8 cellular contexts compared by ENCODE assay signal in genomic region chr15:31366169-31366734, GRCh38. TPM values are rescaled to one million over a fixed set of nuclear protein-coding genes. Genes with fewer than 3 reads are reported as not detected.
DNase-seq lines count a peak whose midpoint lies in the region; ATAC-seq and TF ChIP-seq lines count a peak whose summit lies in the region.

No MANE protein-coding gene starts in this region.

- no peaks in the 10 kb centered on the region for H3K9me3 ChIP-seq in HEK293 (ENCODE audit: control insufficient read depth, insufficient read depth, low read depth, low read length)
- no peaks in the 10 kb centered on the region for H3K9me3 ChIP-seq in right cardiac atrium (ENCODE audit: control insufficient read depth, low read length)
- H3K9me3 ChIP-seq in spleen = peaks cover 0 to 5% (median 0%) of the 10 kb centered on the region in 8 donors

- WGBS in right cardiac atrium = 42% methylated on average over 7 of the region's 7 CpGs
- 38 to 69% (median 53%) methylated on average over 4 to 7 of the region's 7 CpGs for WGBS in spleen, 5 donors

- peak overlapping the region; percentile 61 for H3K4me3 Mint-ChIP-seq in activated T-helper 2 cell treated with anti-CD3 and anti-CD28 coated beads, Interferon-gamma antibody, Interleukin-2, Interleukin-4, amounts not matched to agents 10 μg/mL and 5 μg/mL and 100 μg/mL, durations not matched to agents 14 hours and 24 hours and 36 hours (ENCODE audit: low read depth)

- H3K27me3 ChIP-seq in right cardiac atrium (ENCODE audit: control insufficient read depth, insufficient read depth) (no peaks in the 10 kb centered on the region), spleen (replicated peaks in 1 of 7) (no peaks in the 10 kb centered on the region)

- H3K36me3 ChIP-seq in HEK293 (ENCODE audit: control insufficient read depth in 2 of 2, insufficient read depth in 1 of 2, low read length in 2 of 2) = no peaks in the 10 kb centered on the region
- no peaks in the 10 kb centered on the region for H3K36me3 ChIP-seq in spleen

- H3K4me3 ChIP-seq in HEK293 (ENCODE audit: low read depth, low read length) (no peak overlapping the region), right cardiac atrium (ENCODE audit: low read length) (peak overlapping the region; percentile 30), spleen (peak overlapping the region in 4 of 8 donors; percentile 19 to 57 (median 22))

- intact Hi-C loops in activated T-helper 2 cell treated with anti-CD3 and anti-CD28 coated beads, Interferon-gamma antibody, Interleukin-2, Interleukin-4, amounts not matched to agents 10 μg/mL and 5 μg/mL and 100 μg/mL, durations not matched to agents 14 hours and 24 hours and 36 hours (cut with micrococcal nuclease) = loop anchor here (1.0 to 2.0 kb wide), 3 partner anchors 27 to 122 kb away; no protein-coding TSS in a partner anchor
- intact Hi-C loops in right cardiac atrium (cut with DNase I) = loop anchor here in 2 of 4 donors (5.0 to 10.0 kb wide), 2 partner anchors 39 to 69 kb away; partner anchors contain the start of gene KLF13 (in 1 of the 2)
- intact Hi-C loops in spleen (cut with DNase I; ENCODE audit: low total_unique reads) = loop anchor here (10.0 kb wide), 1 partner anchor 69 kb away; no protein-coding TSS in a partner anchor

- peaks cover 43% of the 10 kb centered on the region for H3K36me3 Mint-ChIP-seq in activated T-helper 2 cell treated with anti-CD3 and anti-CD28 coated beads, Interferon-gamma antibody, Interleukin-2, Interleukin-4, amounts not matched to agents 10 μg/mL and 5 μg/mL and 100 μg/mL, durations not matched to agents 14 hours and 24 hours and 36 hours (ENCODE audit: low read depth)

- DNase-seq in activated T-helper 2 cell treated with anti-CD3 and anti-CD28 coated beads, Interferon-gamma antibody, Interleukin-2, Interleukin-4, amounts not matched to agents 10 μg/mL and 5 μg/mL and 100 μg/mL, durations not matched to agents 14 hours and 24 hours and 36 hours (ENCODE audit: low spot score) = no peak
- peak in 2 of 3 donors; percentile 80 to 86 for DNase-seq in right cardiac atrium
- DNase-seq in spleen = peak; percentile 87
- no peak for DNase-seq in NCI-H526 (lab: John Stamatoyannopoulos, UW)

- peak; percentile 38 to 46 for ATAC-seq in right cardiac atrium
- no peak for ATAC-seq in HG02798 (IDR thresholded peaks at IDR 0.05; ENCODE audit: poor library complexity, unreplicated experiment)
- ATAC-seq in GM18867 (IDR thresholded peaks at IDR 0.05; ENCODE audit: unreplicated experiment) = no peak
- no peak for ATAC-seq in HG02884 (IDR thresholded peaks at IDR 0.05; ENCODE audit: unreplicated experiment)

- TF ChIP-seq POLR2A in spleen (IDR thresholded peaks at IDR 0.05) = no peak

- H3K9me3 Mint-ChIP-seq in activated T-helper 2 cell treated with anti-CD3 and anti-CD28 coated beads, Interferon-gamma antibody, Interleukin-2, Interleukin-4, amounts not matched to agents 10 μg/mL and 5 μg/mL and 100 μg/mL, durations not matched to agents 14 hours and 24 hours and 36 hours = peaks cover 8% of the 10 kb centered on the region

- H3K4me1 Mint-ChIP-seq in activated T-helper 2 cell treated with anti-CD3 and anti-CD28 coated beads, Interferon-gamma antibody, Interleukin-2, Interleukin-4, amounts not matched to agents 10 μg/mL and 5 μg/mL and 100 μg/mL, durations not matched to agents 14 hours and 24 hours and 36 hours (ENCODE audit: low read depth) = peaks cover 88% of the 10 kb centered on the region

- no peaks in the 10 kb centered on the region for H3K4me1 ChIP-seq in HEK293 (ENCODE audit: control insufficient read depth, insufficient read depth, low read length)
- peaks cover 45% of the 10 kb centered on the region for H3K4me1 ChIP-seq in right cardiac atrium (ENCODE audit: control insufficient read depth, insufficient read depth, low read length)
- H3K4me1 ChIP-seq in spleen = peaks cover 15 to 100% (median 100%) of the 10 kb centered on the region in 6 donors

- H3K27ac ChIP-seq in HEK293 (ENCODE audit: extremely low read depth, low read depth, low read length) (no peak overlapping the region), right cardiac atrium (ENCODE audit: low read length) (peak overlapping the region; percentile 98), spleen (peak overlapping the region in 7 of 8 donors; percentile 62 to 100 (median 96))

- CTCF ChIA-PET in HEK293 (lab: Yijun Ruan, JAX) = interaction anchor here (0.6 to 0.7 kb wide), 4 partner anchors 9 to 101 kb away, joined by 3 read pairs; no protein-coding TSS in a partner anchor

- no peaks in the 10 kb centered on the region for H3K27me3 Mint-ChIP-seq in activated T-helper 2 cell treated with anti-CD3 and anti-CD28 coated beads, Interferon-gamma antibody, Interleukin-2, Interleukin-4, amounts not matched to agents 10 μg/mL and 5 μg/mL and 100 μg/mL, durations not matched to agents 14 hours and 24 hours and 36 hours (ENCODE audit: low read depth)

- POLR2A ChIA-PET in HEK293 (lab: Yijun Ruan, JAX) = no interaction called here

- TF ChIP-seq CTCF in HEK293 (tag by site-specific recombination; IDR thresholded peaks at IDR 0.05) (no peak), spleen (IDR thresholded peaks at IDR 0.05 in 8 of 11, conservative IDR thresholded peaks at IDR 0.05 in 3 of 11) (no peak)

- H3K27ac Mint-ChIP-seq in activated T-helper 2 cell treated with anti-CD3 and anti-CD28 coated beads, Interferon-gamma antibody, Interleukin-2, Interleukin-4, amounts not matched to agents 10 μg/mL and 5 μg/mL and 100 μg/mL, durations not matched to agents 14 hours and 24 hours and 36 hours = peak overlapping the region; percentile 100

TF ChIP-seq in HEK293, 187 proteins besides CTCF, POLR2A, EP300 and RAD21:
- TF ChIP-seq, protein P1, sequence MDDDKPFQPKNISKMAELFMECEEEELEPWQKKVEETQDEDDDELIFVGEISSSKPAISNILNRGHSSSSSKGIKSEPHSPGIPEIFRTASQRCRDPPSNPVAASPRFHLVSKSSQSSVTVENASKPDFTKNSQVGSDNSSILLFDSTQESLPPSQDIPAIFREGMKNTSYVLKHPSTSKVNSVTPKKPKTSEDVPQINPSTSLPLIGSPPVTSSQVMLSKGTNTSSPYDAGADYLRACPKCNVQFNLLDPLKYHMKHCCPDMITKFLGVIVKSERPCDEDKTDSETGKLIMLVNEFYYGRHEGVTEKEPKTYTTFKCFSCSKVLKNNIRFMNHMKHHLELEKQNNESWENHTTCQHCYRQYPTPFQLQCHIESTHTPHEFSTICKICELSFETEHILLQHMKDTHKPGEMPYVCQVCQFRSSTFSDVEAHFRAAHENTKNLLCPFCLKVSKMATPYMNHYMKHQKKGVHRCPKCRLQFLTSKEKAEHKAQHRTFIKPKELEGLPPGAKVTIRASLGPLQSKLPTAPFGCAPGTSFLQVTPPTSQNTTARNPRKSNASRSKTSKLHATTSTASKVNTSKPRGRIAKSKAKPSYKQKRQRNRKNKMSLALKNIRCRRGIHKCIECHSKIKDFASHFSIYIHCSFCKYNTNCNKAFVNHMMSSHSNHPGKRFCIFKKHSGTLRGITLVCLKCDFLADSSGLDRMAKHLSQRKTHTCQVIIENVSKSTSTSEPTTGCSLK (tag by site-specific recombination; IDR thresholded peaks at IDR 0.05) = no peak
- TF ChIP-seq GLI4 (tag by site-specific recombination; IDR thresholded peaks at IDR 0.05) (no peak), ZNF292 (tag by site-specific recombination; IDR thresholded peaks at IDR 0.05; ENCODE audit: borderline replicate concordance, low read depth) (no peak), EGR2 (tag by site-specific recombination; IDR thresholded peaks at IDR 0.05; ENCODE audit: low read depth) (no peak), ZNF433 (tag by site-specific recombination; IDR thresholded peaks at IDR 0.05; ENCODE audit: low read depth) (no peak), ZIC2 (tag by site-specific recombination; IDR thresholded peaks at IDR 0.05) (peak; percentile 92), GLIS1 (tag by site-specific recombination; IDR thresholded peaks at IDR 0.05) (peak; percentile 46)

RNA-seq across cellular contexts. Expression of gene KLF13, which starts 39.6 kb away (rescaled TPM):
- total RNA-seq in activated T-helper 2 cell treated with anti-CD3 and anti-CD28 coated beads, Interferon-gamma antibody, Interleukin-2, Interleukin-4, amounts not matched to agents 10 μg/mL and 5 μg/mL and 100 μg/mL, durations not matched to agents 14 hours and 24 hours and 36 hours = 127 and 132 TPM in 2 replicates
- total RNA-seq in right cardiac atrium = 100 to 1,000 TPM in 2 of 4 donors, 10 to 100 TPM in 2; 42.3 to 108 (median 88.2) TPM
- polyA plus RNA-seq in right cardiac atrium = 52.7 TPM
- 100 to 1,000 TPM in 1 of 7 donors, 10 to 100 TPM in 6; 71.6 to 111 (median 85.8) TPM for total RNA-seq in spleen
- polyA plus RNA-seq in spleen = 10 to 100 TPM; 21.8 to 43.3 (median 43.1) TPM

Comparison
In these comparisons a context has a peak if more than half of its experiments do, and no peak if none do; other contexts are left out.
1. DNase-seq: peak in right cardiac atrium (2 of 3) and spleen (single experiment); none in activated T-helper 2 cell treated with anti-CD3 and anti-CD28 coated beads, Interferon-gamma antibody, Interleukin-2, Interleukin-4, amounts not matched to agents 10 μg/mL and 5 μg/mL and 100 μg/mL, durations not matched to agents 14 hours and 24 hours and 36 hours (single experiment) and NCI-H526 (0 of 2).
2. ATAC-seq: peak in right cardiac atrium (2 of 2); none in HG02798 (single experiment), GM18867 (single experiment) and HG02884 (single experiment).